In genomic region chr2:69643602-69644505, GRCh38 we compare ENCODE assay signal across 8 cellular contexts. TPM values are rescaled to one million over a fixed set of nuclear protein-coding genes. Genes with fewer than 3 reads are reported as not detected.
DNase-seq lines count a peak whose midpoint lies in the region; ATAC-seq and TF ChIP-seq lines count a peak whose summit lies in the region.

AAK1 (minus strand) TSS chr2:69643739; CDS start chr2:69643040, 699 bp downstream.

- peak within 1 kb of the TSS; percentile 60 to 79 for H3K4me3 ChIP-seq in Panc1 (ENCODE audit: low read depth in 2 of 2, low read length in 2 of 2)
- H3K4me3 ChIP-seq in muscle layer of colon (ENCODE audit: low read depth in 1 of 2, low read length in 2 of 2), result peak within 1 kb of the TSS; percentile 81 to 85

- H3K27ac ChIP-seq in Panc1 (ENCODE audit: low read length) (peak within 1 kb of the TSS; percentile 97), muscle layer of colon (ENCODE audit: low read depth, low read length) (peak within 1 kb of the TSS; percentile 94)

- H3K27me3 ChIP-seq in Panc1 (ENCODE audit: control insufficient read depth, insufficient read depth, low read length), result no peaks in the 10 kb centered on the region
- no peaks in the 10 kb centered on the region for H3K27me3 ChIP-seq in muscle layer of colon (ENCODE audit: control insufficient read depth in 1 of 2, insufficient read depth in 2 of 2, low read length in 2 of 2)

- in situ Hi-C loops in Panc1 (cut with HindIII; ENCODE audit: low pct_unique_long_range_greater_than_20kb, low sequenced_read_pairs), result no loop called here

- no peaks in the 10 kb centered on the region for H3K36me3 ChIP-seq in Panc1 (ENCODE audit: control insufficient read depth, insufficient read depth, low read length)
- H3K36me3 ChIP-seq in muscle layer of colon (ENCODE audit: insufficient read depth, low read length), result no peaks in the 10 kb centered on the region

- H3K4me1 ChIP-seq in Panc1 (ENCODE audit: control insufficient read depth, insufficient read depth, low read length), result peaks cover 49% of the 10 kb centered on the region
- H3K4me1 ChIP-seq in muscle layer of colon (ENCODE audit: insufficient read depth, low read length), result peaks cover 38% of the 10 kb centered on the region

- no TSS peak for BruUV-seq in Panc1 (replicated peaks; lab: Mats Ljungman, UMichigan)

- H3K9ac ChIP-seq in muscle layer of colon (ENCODE audit: low read length), result peak within 1 kb of the TSS; percentile 83

- POLR2A ChIA-PET in Panc1 (lab: Charles Lee), result interaction anchor here (0.7 kb wide), 1 partner anchor 30 kb away, joined by 3 read pairs; no protein-coding TSS in a partner anchor

- CTCF ChIA-PET in Panc1 (lab: Charles Lee), result no interaction called here

- ATAC-seq in GM21717 (IDR thresholded peaks at IDR 0.05; ENCODE audit: unreplicated experiment), result peak; percentile 43
- ATAC-seq in Panc1, result peak; percentile 92
- peak; percentile 90 for ATAC-seq in esophagus mucosa

- H3K9me3 ChIP-seq in Panc1 (ENCODE audit: control insufficient read depth, insufficient read depth, low read depth, low read length) (no peaks in the 10 kb centered on the region), muscle layer of colon (ENCODE audit: low read length) (no peaks in the 10 kb centered on the region)

- no peak for TF ChIP-seq CTCF in Panc1 (IDR thresholded peaks at IDR 0.05)

- peak; percentile 78 for DNase-seq in DMS 273 treated with DMSO at 0.1 percent for 48 hours (lab: John Stamatoyannopoulos, UW)
- DNase-seq in KG1 (lab: John Stamatoyannopoulos, UW), result peak; percentile 79
- peak; percentile 75 for DNase-seq in Panc1 (ENCODE audit: low read depth, low spot score)
- DNase-seq in activated T-cell treated with anti-CD3 and anti-CD28 coated beads, Interleukin-2, amount 50 U/mL, for 48 hours, result peak; percentile 92 to 94
- peak; percentile 70 for DNase-seq in stimulated activated CD8-positive, alpha-beta memory T cell treated with anti-CD3 and anti-CD28 coated beads, Interleukin-7, amount 100 ng/mL, for 24 hours (ENCODE audit: low read depth)

- intact Hi-C loops in Panc1 (cut with micrococcal nuclease; ENCODE audit: unreplicated experiment), result loop anchor here (10.0 kb wide), 1 partner anchor 71 kb away; no protein-coding TSS in a partner anchor

RNA-seq across cellular contexts. Expression of gene AAK1, which starts in this region (rescaled TPM):
- total RNA-seq in Panc1 (2021; ENCODE audit: unreplicated experiment), result 123 TPM
- 35.2 TPM for polyA plus RNA-seq in Panc1 (2012; ENCODE audit: insufficient read length)
- total RNA-seq in esophagus mucosa, result 26.6 TPM

Comparison
In these comparisons a context has a peak if more than half of its experiments do, and no peak if none do; other contexts are left out.
1. Peak in every context shown above with its lines: DNase-seq, ATAC-seq, H3K4me3 ChIP-seq and H3K27ac ChIP-seq.